ENCODE assay signal across 10 cellular contexts in the genomic region with DNA sequence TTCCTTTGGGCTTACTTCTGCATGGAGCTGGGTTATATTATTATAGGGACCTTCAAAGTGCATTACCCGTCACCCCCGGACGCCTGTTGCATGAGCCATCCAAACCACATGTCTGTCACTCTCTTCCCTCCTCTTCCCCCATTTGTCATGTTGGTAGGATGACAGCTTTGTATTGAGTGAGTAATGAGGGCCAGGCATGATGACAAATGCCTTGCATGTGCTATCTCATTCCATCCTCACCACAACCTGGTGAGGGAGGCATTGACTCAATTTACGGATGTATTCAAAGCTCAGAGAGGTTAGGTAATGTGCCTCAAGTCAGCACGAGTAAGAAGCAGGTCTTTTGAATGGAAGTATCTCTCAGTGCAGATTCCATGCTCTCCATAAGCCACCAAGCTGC.
A peak's percentile ranks its signal among the peaks of the same experiment; 100 is the strongest.
DNase-seq lines count a peak whose midpoint lies in the region; TF ChIP-seq lines count a peak whose summit lies in the region.
"Had no signal": no experiment of that assay in that cellular context is flagged by ENCODE, and none has a peak within 500 bp of the region (broad histone marks: within the 10 kb centered on the region; RNA-seq: fewer than 3 reads in every experiment).

No MANE protein-coding gene starts in this region.

- peaks cover 15% of the 10 kb centered on the region for H3K4me1 ChIP-seq in A673 (ENCODE audit: insufficient read depth, low read length, poor library complexity, severe bottlenecking)
- H3K4me1 ChIP-seq in SK-N-SH (ENCODE audit: control insufficient read depth in 1 of 2, insufficient read depth in 2 of 2, low read depth in 1 of 2, low read length in 1 of 2): peaks cover 19 to 20% of the 10 kb centered on the region in 2 experiments

- BruUV-seq in A673 (replicated peaks; lab: Mats Ljungman, UMichigan): no TSS peak

- no peaks in the 10 kb centered on the region for H3K36me3 ChIP-seq in A673 (ENCODE audit: insufficient read depth, low read length, poor library complexity, severe bottlenecking)
- no peaks in the 10 kb centered on the region for H3K36me3 ChIP-seq in SK-N-SH (replicated peaks in 1 of 2; ENCODE audit: control insufficient read depth in 1 of 2, insufficient read depth in 2 of 2, low read length in 1 of 2)
- H3K36me3 ChIP-seq: gastroesophageal sphincter had no signal

- intact Hi-C loops in A673 (cut with micrococcal nuclease; ENCODE audit: unreplicated experiment): no loop called here

- peak in 1 of 2 experiments; percentile 80; a peak in 2 of 4 replicates for TF ChIP-seq EP300 in SK-N-SH (IDR thresholded peaks at IDR 0.05; ENCODE audit: borderline replicate concordance in 1 of 2, low read depth in 1 of 2, low read length in 1 of 2)

- H3K4me3 ChIP-seq in A673 (ENCODE audit: low read depth, low read length, poor library complexity, severe bottlenecking) (no peak overlapping the region), SK-N-SH (ENCODE audit: low read depth in 2 of 2, low read length in 1 of 2) (no peak overlapping the region), fibroblast of the aortic adventitia (ENCODE audit: low read depth, low read length) (no peak overlapping the region)
- H3K4me3 ChIP-seq: gastroesophageal sphincter had no signal

- CTCF ChIA-PET in A673 (lab: Charles Lee) (no interaction called here), SK-N-SH (lab: Yijun Ruan, JAX) (interaction anchor here (0.8 to 1.1 kb wide), 2 partner anchors 10 to 33 kb away, joined by 3 read pairs; no protein-coding TSS in a partner anchor)

- H3F3A ChIP-seq in SK-N-SH (replicated peaks; ENCODE audit: insufficient read depth): peaks cover 12% of the 10 kb centered on the region

- no peaks in the 10 kb centered on the region for H4K20me1 ChIP-seq in SK-N-SH (ENCODE audit: insufficient read depth)

- H3K27me3 ChIP-seq in A673 (replicated peaks; ENCODE audit: insufficient read depth, low read depth, low read length, poor library complexity) (no peaks in the 10 kb centered on the region), SK-N-SH (ENCODE audit: insufficient read depth) (no peaks in the 10 kb centered on the region)
- H3K27me3 ChIP-seq: gastroesophageal sphincter had no signal

- peak; percentile 10 for DNase-seq in A673 (ENCODE audit: low spot score)
- peak; percentile 22 for DNase-seq in GM04503 (ENCODE audit: low read depth)
- no peak for DNase-seq in SK-N-SH
- peak; percentile 55 for DNase-seq in fibroblast of the aortic adventitia (ENCODE audit: low read depth)
- no peak for DNase-seq in NOMO-1 treated with DMSO at 0.1 percent for 48 hours (lab: John Stamatoyannopoulos, UW; ENCODE audit: unreplicated experiment)
- DNase-seq in GM13977 (ENCODE audit: low spot score): no peak
- no peak for DNase-seq in GF-D8 (lab: John Stamatoyannopoulos, UW)
- no peak for DNase-seq in activated CD4-positive, alpha-beta T cell treated with anti-CD3 and anti-CD28 coated beads, Interleukin-2, amount 50 U/mL, for 1 hour
- DNase-seq: MM.1S had no signal

- no peaks in the 10 kb centered on the region for H3K9me2 ChIP-seq in SK-N-SH

- no peak overlapping the region for H3K9ac ChIP-seq in SK-N-SH

- in situ Hi-C loops in GM13977 (cut with MboI; ENCODE audit: low pct_unique_long_range_greater_than_20kb, low sequenced_read_pairs, unreplicated experiment): no loop called here

- H3K27ac ChIP-seq in A673 (ENCODE audit: low read depth, low read length, poor library complexity, severe bottlenecking) (no peak overlapping the region), SK-N-SH (ENCODE audit: low read depth in 2 of 2, low read length in 1 of 2) (no peak overlapping the region)

- TF ChIP-seq CTCF in A673 (conservative IDR thresholded peaks at IDR 0.05; ENCODE audit: low read depth, low read length) (no peak), SK-N-SH (IDR thresholded peaks at IDR 0.05) (0 out of 2 replicates have a peak, but pooled peaks have one; percentile 18), fibroblast of the aortic adventitia (IDR thresholded peaks at IDR 0.05; ENCODE audit: insufficient read depth, low read length) (no peak), GM13977 (IDR thresholded peaks at IDR 0.05; ENCODE audit: extremely low read depth, insufficient read depth, missing control alignments) (no peak)

- no peaks in the 10 kb centered on the region for H3K79me2 ChIP-seq in SK-N-SH (ENCODE audit: insufficient read depth)

- 55% methylated on average over 5 of the region's 5 CpGs for whole genome bisulfite sequencing in SK-N-SH (ENCODE audit: low lambda C conversion rate)

- TF ChIP-seq RAD21 in SK-N-SH (IDR thresholded peaks at IDR 0.05; ENCODE audit: low read length): no peak

- H2AFZ ChIP-seq in SK-N-SH (ENCODE audit: low read depth): no peak overlapping the region

- H3K9me3 ChIP-seq in A673 (ENCODE audit: low read depth, low read length, poor library complexity, severe bottlenecking) (no peaks in the 10 kb centered on the region), SK-N-SH (no peaks in the 10 kb centered on the region)
- H3K9me3 ChIP-seq: gastroesophageal sphincter had no signal

- H3K4me2 ChIP-seq in SK-N-SH: no peak overlapping the region

- POLR2A ChIA-PET in A673 (lab: Charles Lee; ENCODE audit: low non-redundant PET) (no interaction called here), SK-N-SH (lab: Yijun Ruan, JAX) (interaction anchor here (0.7 kb wide), 1 partner anchor 62 kb away, joined by 4 read pairs; no protein-coding TSS in a partner anchor)

TF ChIP-seq in SK-N-SH, 30 proteins besides CTCF, POLR2A, EP300 and RAD21:
- TF ChIP-seq, protein P1, sequence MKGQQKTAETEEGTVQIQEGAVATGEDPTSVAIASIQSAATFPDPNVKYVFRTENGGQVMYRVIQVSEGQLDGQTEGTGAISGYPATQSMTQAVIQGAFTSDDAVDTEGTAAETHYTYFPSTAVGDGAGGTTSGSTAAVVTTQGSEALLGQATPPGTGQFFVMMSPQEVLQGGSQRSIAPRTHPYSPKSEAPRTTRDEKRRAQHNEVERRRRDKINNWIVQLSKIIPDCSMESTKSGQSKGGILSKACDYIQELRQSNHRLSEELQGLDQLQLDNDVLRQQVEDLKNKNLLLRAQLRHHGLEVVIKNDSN (IDR thresholded peaks at IDR 0.05; ENCODE audit: borderline replicate concordance, low read depth): no peak
- TF ChIP-seq FOSL2 (IDR thresholded peaks at IDR 0.05; ENCODE audit: borderline replicate concordance, low read depth) (peak; percentile 67; the same call in 1 of the 2 replicates), POLR2AphosphoS5 (IDR thresholded peaks at IDR 0.05; ENCODE audit: low read depth, low read length) (peak; percentile 62; the same call in 1 of the 2 replicates), NRF1 (IDR thresholded peaks at IDR 0.05; ENCODE audit: low read depth, low read length) (no peak), JUND (IDR thresholded peaks at IDR 0.05) (peak; percentile 83), SMC3 (IDR thresholded peaks at IDR 0.05; ENCODE audit: low read depth, low read length) (no peak), NFIC (IDR thresholded peaks at IDR 0.05; ENCODE audit: borderline replicate concordance) (peak; percentile 39; the same call in 1 of the 2 replicates), TEAD4 (IDR thresholded peaks at IDR 0.05; ENCODE audit: borderline replicate concordance, insufficient read depth) (peak; percentile 76), YY1 (IDR thresholded peaks at IDR 0.05; ENCODE audit: low read depth) (no peak), ELF1 (IDR thresholded peaks at IDR 0.05) (no peak), RXRA (IDR thresholded peaks at IDR 0.05; ENCODE audit: borderline replicate concordance, low read depth) (0 out of 2 replicates have a peak, but pooled peaks have one; percentile 23), FOXJ3 (CRISPR knock-in tag; IDR thresholded peaks at IDR 0.05) (no peak), SIN3A (IDR thresholded peaks at IDR 0.05; ENCODE audit: borderline replicate concordance, low read depth, low read length) (peak; percentile 92), CHD2 (IDR thresholded peaks at IDR 0.05; ENCODE audit: low read length, partially characterized antibody) (no peak), TCF12 (IDR thresholded peaks at IDR 0.05) (peak; percentile 91)
- TF ChIP-seq, protein P2, sequence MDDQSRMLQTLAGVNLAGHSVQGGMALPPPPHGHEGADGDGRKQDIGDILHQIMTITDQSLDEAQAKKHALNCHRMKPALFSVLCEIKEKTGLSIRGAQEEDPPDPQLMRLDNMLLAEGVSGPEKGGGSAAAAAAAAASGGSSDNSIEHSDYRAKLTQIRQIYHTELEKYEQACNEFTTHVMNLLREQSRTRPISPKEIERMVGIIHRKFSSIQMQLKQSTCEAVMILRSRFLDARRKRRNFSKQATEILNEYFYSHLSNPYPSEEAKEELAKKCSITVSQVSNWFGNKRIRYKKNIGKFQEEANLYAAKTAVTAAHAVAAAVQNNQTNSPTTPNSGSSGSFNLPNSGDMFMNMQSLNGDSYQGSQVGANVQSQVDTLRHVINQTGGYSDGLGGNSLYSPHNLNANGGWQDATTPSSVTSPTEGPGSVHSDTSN (IDR thresholded peaks at IDR 0.05): peak; percentile 99
- TF ChIP-seq, protein P3, sequence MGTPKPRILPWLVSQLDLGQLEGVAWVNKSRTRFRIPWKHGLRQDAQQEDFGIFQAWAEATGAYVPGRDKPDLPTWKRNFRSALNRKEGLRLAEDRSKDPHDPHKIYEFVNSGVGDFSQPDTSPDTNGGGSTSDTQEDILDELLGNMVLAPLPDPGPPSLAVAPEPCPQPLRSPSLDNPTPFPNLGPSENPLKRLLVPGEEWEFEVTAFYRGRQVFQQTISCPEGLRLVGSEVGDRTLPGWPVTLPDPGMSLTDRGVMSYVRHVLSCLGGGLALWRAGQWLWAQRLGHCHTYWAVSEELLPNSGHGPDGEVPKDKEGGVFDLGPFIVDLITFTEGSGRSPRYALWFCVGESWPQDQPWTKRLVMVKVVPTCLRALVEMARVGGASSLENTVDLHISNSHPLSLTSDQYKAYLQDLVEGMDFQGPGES (IDR thresholded peaks at IDR 0.05; ENCODE audit: low read depth, low read length): no peak
- TF ChIP-seq, protein P4, sequence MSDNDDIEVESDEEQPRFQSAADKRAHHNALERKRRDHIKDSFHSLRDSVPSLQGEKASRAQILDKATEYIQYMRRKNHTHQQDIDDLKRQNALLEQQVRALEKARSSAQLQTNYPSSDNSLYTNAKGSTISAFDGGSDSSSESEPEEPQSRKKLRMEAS (IDR thresholded peaks at IDR 0.05; ENCODE audit: low read depth): peak; percentile 61; the same call in 1 of the 2 replicates
TF ChIP-seq in SK-N-SH: peak in this region for 10.

Comparison
In these comparisons a context has a peak if more than half of its experiments do, and no peak if none do; other contexts are left out.
1. DNase-seq: peak in A673 (single experiment), GM04503 (single experiment) and fibroblast of the aortic adventitia (single experiment); none in SK-N-SH (single experiment), NOMO-1 treated with DMSO at 0.1 percent for 48 hours (single experiment), GM13977 (single experiment), GF-D8 (single experiment) and activated CD4-positive, alpha-beta T cell treated with anti-CD3 and anti-CD28 coated beads, Interleukin-2, amount 50 U/mL, for 1 hour (single experiment).